8 cellular contexts compared by ENCODE assay signal in the genomic region with DNA sequence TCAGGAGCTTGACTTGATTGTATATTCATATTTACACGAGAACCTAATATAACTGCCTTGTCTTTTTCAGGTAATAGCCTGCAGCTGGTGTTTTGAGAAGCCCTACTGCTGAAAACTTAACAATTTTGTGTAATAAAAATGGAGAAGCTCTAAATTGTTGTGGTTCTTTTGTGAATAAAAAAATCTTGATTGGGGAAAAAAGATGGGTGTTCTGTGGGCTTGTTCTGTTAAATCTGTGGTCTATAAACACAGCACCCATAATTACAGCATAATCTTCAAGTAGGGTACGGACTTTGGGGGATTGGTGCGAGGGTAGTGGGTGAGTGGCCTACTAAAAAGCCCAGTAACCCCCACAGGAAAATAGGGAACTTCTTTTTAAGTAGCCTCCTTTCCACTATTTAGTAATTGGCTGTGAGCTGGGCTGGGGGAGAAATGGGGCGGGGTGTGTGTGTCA.
DNase-seq lines count a peak whose midpoint lies in the region; ATAC-seq and TF ChIP-seq lines count a peak whose summit lies in the region.

No MANE protein-coding gene starts in this region.

- TF ChIP-seq CTCF in foreskin fibroblast (IDR thresholded peaks at IDR 0.05; ENCODE audit: low read depth, low read length): no peak

- no peaks in the 10 kb centered on the region for H3K9me3 ChIP-seq in SK-N-MC (ENCODE audit: low read depth, low read length)

- peaks cover 52% of the 10 kb centered on the region for H3K36me3 ChIP-seq in SK-N-MC (ENCODE audit: insufficient read depth, low read length)

- peak overlapping the region; percentile 99 for H3K27ac ChIP-seq in SK-N-MC
- H3K27ac ChIP-seq in substantia nigra (ENCODE audit: low read depth, low read length, poor library complexity, severe bottlenecking): peak overlapping the region; percentile 100

- peak overlapping the region; percentile 89 for H3K4me3 ChIP-seq in SK-N-MC
- peak overlapping the region; percentile 63 to 72 for H3K4me3 ChIP-seq in foreskin fibroblast (ENCODE audit: low read depth in 1 of 2, low read length in 2 of 2)

- ATAC-seq in HG02798 (IDR thresholded peaks at IDR 0.05; ENCODE audit: poor library complexity, unreplicated experiment): no peak

- H3K9ac ChIP-seq in SK-N-MC (ENCODE audit: insufficient read length): peak overlapping the region; percentile 99

- DNase-seq in SIG-M5 treated with dmso at 0.1 percent for 504 hours (lab: John Stamatoyannopoulos, UW; ENCODE audit: unreplicated experiment) (peak; percentile 69), SIG-M5 (lab: John Stamatoyannopoulos, UW) (no peak), SK-N-MC (ENCODE audit: low read depth, low spot score) (no peak), foreskin fibroblast (no peak), substantia nigra (lab: John Stamatoyannopoulos, UW) (no peak), iPS-NIHi11 (ENCODE audit: low spot score) (no peak)
- no peak for DNase-seq in activated naive CD4-positive, alpha-beta T cell treated with anti-CD3 and anti-CD28 coated beads, Interleukin-2, amount 50 U/mL, for 16 hours
